ENCODE assay signal across 22 cellular contexts in the genomic region with DNA sequence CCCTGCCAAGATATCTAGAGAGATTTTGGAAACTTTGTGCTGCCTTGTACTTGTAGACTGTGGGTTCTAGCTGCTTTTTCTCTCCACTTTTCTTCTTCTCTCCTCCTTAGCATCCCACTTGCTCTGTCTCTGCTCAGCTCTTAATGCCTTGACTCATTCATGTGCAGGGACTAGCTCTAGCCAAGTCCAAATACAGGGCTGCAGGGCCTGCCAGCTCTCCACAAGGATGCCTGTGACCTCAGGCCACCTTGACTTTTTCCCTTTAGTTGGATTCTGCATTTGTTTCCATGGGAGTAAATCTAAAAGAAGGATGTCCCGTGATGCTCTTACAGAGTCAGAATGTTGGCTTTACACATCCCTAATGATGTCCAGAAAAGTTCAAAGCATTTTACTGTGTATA.
"Had no signal": no experiment of that assay in that cellular context is flagged by ENCODE, and none has a peak within 500 bp of the region (broad histone marks: within the 10 kb centered on the region; RNA-seq: fewer than 3 reads in every experiment).

No MANE protein-coding gene starts in this region.

- H3K27ac Mint-ChIP-seq: activated CD4-positive, alpha-beta memory T cell treated with anti-CD3 and anti-CD28 coated beads, Interleukin-2, amount 10 ng/mL, durations not matched to agents 7 days and 5 days; activated naive CD4-positive, alpha-beta T cell treated with anti-CD3 and anti-CD28 coated beads for 36 hours; activated T-cell treated with anti-CD3 and anti-CD28 coated beads, Interleukin-2, amount 50 U/mL, for 72 hours; dendritic cell treated with granulocyte-macrophage colony-stimulating factor and Interleukin-4, amounts not matched to agents 40 ng/mL and 50 ng/mL, for 4 days; neural progenitor cell; progenitor cell of endocrine pancreas; T-helper 1 cell treated with Interleukin-12 subunit alpha and Interleukin-12 subunit beta and Interleukin-4 antibody, amounts not matched to agents 30 μg/mL and 1 μg/mL, for 36 hours had no signal

- ATAC-seq: activated T-cell treated with anti-CD3 and anti-CD28 coated beads, Interleukin-2, amount 50 U/mL, for 72 hours; left lung; stimulated activated naive CD8-positive, alpha-beta T cell treated with anti-CD3 and anti-CD28 coated beads, Interleukin-15, Interleukin-2, amounts not matched to agents 100 U/mL and 50 U/mL, for 24 hours had no signal

- H3K4me1 ChIP-seq: left lung, neural progenitor cell, tibial artery had no signal

- H3K9me3 Mint-ChIP-seq: activated CD4-positive, alpha-beta memory T cell treated with anti-CD3 and anti-CD28 coated beads, Interleukin-2, amount 10 ng/mL, durations not matched to agents 7 days and 5 days; activated naive CD4-positive, alpha-beta T cell treated with anti-CD3 and anti-CD28 coated beads for 36 hours; activated T-cell treated with anti-CD3 and anti-CD28 coated beads, Interleukin-2, amount 50 U/mL, for 72 hours; dendritic cell treated with granulocyte-macrophage colony-stimulating factor and Interleukin-4, amounts not matched to agents 40 ng/mL and 50 ng/mL, for 4 days; neural progenitor cell had no signal

- H3K27ac ChIP-seq: left lung, neural progenitor cell, tibial artery had no signal

- H3K4me3 ChIP-seq: left lung, neural progenitor cell, tibial artery had no signal

- H3K36me3 Mint-ChIP-seq: neural progenitor cell had no signal

- DNase-seq: activated CD4-positive, alpha-beta memory T cell treated with anti-CD3 and anti-CD28 coated beads, Interleukin-2, amount 10 ng/mL, durations not matched to agents 7 days and 5 days; activated CD4-positive, alpha-beta T cell treated with anti-CD3 and anti-CD28 coated beads for 48 hours; activated effector memory CD4-positive, alpha-beta T cell treated with Interleukin-2 at 50 U/mL for 16 hours; activated naive CD4-positive, alpha-beta T cell treated with anti-CD3 and anti-CD28 coated beads for 36 hours; activated T-cell treated with anti-CD3 and anti-CD28 coated beads, Interleukin-2, amount 50 U/mL, for 72 hours; amygdala; effector CD4-positive, alpha-beta T cell; erythroblast; foreskin melanocyte; hippocampal formation; kidney glomerular epithelial cell; left lung; mammary epithelial cell; retina; stimulated activated CD4-positive, alpha-beta T cell treated with anti-CD3 and anti-CD28 coated beads, Interleukin-12 subunit alpha, Interleukin-12 subunit beta, amount 100 ng/mL, for 4 hours; stimulated activated CD4-positive, alpha-beta T cell treated with anti-CD3 and anti-CD28 coated beads, Interleukin-4, amount 100 ng/mL, for 4 hours; stimulated activated naive CD8-positive, alpha-beta T cell treated with anti-CD3 and anti-CD28 coated beads, Interleukin-15, Interleukin-2, amounts not matched to agents 100 U/mL and 50 U/mL, for 24 hours; tibial artery had no signal

- H3K4me1 Mint-ChIP-seq: activated CD4-positive, alpha-beta memory T cell treated with anti-CD3 and anti-CD28 coated beads, Interleukin-2, amount 10 ng/mL, durations not matched to agents 7 days and 5 days had no signal

- H3K9me3 ChIP-seq: left lung, tibial artery had no signal

- H3K36me3 ChIP-seq: left lung, neural progenitor cell, tibial artery had no signal

- H3K4me3 Mint-ChIP-seq: activated CD4-positive, alpha-beta memory T cell treated with anti-CD3 and anti-CD28 coated beads, Interleukin-2, amount 10 ng/mL, durations not matched to agents 7 days and 5 days; activated naive CD4-positive, alpha-beta T cell treated with anti-CD3 and anti-CD28 coated beads for 36 hours; activated T-cell treated with anti-CD3 and anti-CD28 coated beads, Interleukin-2, amount 50 U/mL, for 72 hours; dendritic cell treated with granulocyte-macrophage colony-stimulating factor and Interleukin-4, amounts not matched to agents 40 ng/mL and 50 ng/mL, for 4 days; neural progenitor cell; T-helper 1 cell treated with Interleukin-12 subunit alpha and Interleukin-12 subunit beta and Interleukin-4 antibody, amounts not matched to agents 30 μg/mL and 1 μg/mL, for 36 hours had no signal

- H3K27me3 ChIP-seq: left lung, neural progenitor cell, tibial artery had no signal
